16 cellular contexts compared by ENCODE assay signal in the genomic region with DNA sequence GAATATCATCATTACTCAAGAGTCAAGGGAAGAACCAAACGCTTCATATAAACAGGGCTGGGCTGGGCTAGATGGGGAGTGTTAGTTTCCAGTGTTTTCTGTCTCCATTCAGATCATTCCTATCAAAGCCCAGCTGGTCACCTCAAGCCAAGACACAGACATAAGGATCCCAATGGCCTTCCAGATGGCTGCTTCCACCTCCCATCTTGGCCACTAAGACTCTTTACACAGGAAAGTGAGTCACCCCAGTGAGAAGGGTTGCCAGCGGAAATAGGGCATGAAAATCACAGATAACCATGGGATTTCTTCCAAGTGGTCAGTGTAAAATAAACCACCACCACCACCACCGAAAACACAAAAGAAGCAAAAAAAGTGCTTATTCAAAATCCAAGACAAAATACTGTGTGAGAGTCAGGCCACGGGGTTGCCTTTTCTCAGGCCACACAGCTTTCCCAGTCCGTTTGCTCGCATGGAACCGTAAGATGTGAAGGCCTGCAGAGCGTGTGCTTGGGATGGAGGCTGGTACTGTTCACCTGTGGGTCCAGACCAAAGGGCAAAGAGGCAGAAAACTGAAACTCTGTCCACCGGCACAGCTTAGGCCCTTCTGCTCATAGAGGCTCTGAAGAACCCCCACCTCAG. TPM values are rescaled to one million over a fixed set of nuclear protein-coding genes. Genes with fewer than 3 reads are reported as not detected.
DNase-seq lines count a peak whose midpoint lies in the region; FAIRE-seq and TF ChIP-seq lines count a peak whose summit lies in the region.
"Had no signal": no experiment of that assay in that cellular context is flagged by ENCODE, and none has a peak within 500 bp of the region (broad histone marks: within the 10 kb centered on the region; RNA-seq: fewer than 3 reads in every experiment).

No MANE protein-coding gene starts in this region.

- H3K27me3 ChIP-seq in bronchial epithelial cell (ENCODE audit: control insufficient read depth, insufficient read depth, low read length): peaks cover 4% of the 10 kb centered on the region
- H3K27me3 ChIP-seq: BE2C, cardiac muscle cell had no signal

- peak; percentile 72 for FAIRE-seq in bronchial epithelial cell (lab: Jason Lieb, UNC)
- FAIRE-seq: H1 had no signal

- DNase-seq in EH (ENCODE audit: low read depth): peak; percentile 76
- peak; percentile 94 for DNase-seq in M059J (ENCODE audit: low read depth)
- DNase-seq in bronchial epithelial cell (ENCODE audit: low read depth): no peak
- peak; percentile 30 to 89 for DNase-seq in lung microvascular endothelial cell (ENCODE audit: low read depth in 2 of 2)
- DNase-seq in DMS153 treated with DMSO at 0.1 percent for 48 hours (lab: John Stamatoyannopoulos, UW; ENCODE audit: unreplicated experiment): no peak
- no peak for DNase-seq in HK-2 (ENCODE audit: unreplicated experiment)
- DNase-seq in pons (ENCODE audit: low spot score): no peak
- DNase-seq in stimulated activated CD4-positive, alpha-beta T cell treated with anti-CD3 and anti-CD28 coated beads, Interleukin-2, amount 100 ng/mL, for 24 hours: no peak
- DNase-seq: activated CD4-positive, alpha-beta T cell treated with anti-CD3 and anti-CD28 coated beads, Interleukin-2, amount 10 ng/mL, durations not matched to agents 7 days and 5 days; BE2C; DMS79 treated with DMSO at 0.1 percent for 48 hours; NCI-H1092; stimulated activated naive CD8-positive, alpha-beta T cell treated with anti-CD3 and anti-CD28 coated beads, Interleukin-15, Interleukin-2, amounts not matched to agents 100 U/mL and 50 U/mL, for 24 hours had no signal

- no peak overlapping the region for H3K4me3 ChIP-seq in bronchial epithelial cell (ENCODE audit: low read depth, low read length)
- H3K4me3 ChIP-seq: cardiac muscle cell had no signal

- no peaks in the 10 kb centered on the region for H3K36me3 ChIP-seq in bronchial epithelial cell (ENCODE audit: control insufficient read depth, insufficient read depth, low read length)
- H3K36me3 ChIP-seq: BE2C, cardiac muscle cell had no signal

- TF ChIP-seq CTCF in bronchial epithelial cell (IDR thresholded peaks at IDR 0.05; ENCODE audit: insufficient read depth, low read length, severe bottlenecking): no peak

RNA-seq across cellular contexts. Expression of a gene that starts 5.6 kb away (rescaled TPM):
- not detected in 2 replicates for total RNA-seq in M059J (2014; rRNA removed; shearing (Covaris generic))
- total RNA-seq in bronchial epithelial cell (not detected in 2 replicates), lung microvascular endothelial cell (not detected in 2 replicates)
- total RNA-seq: activated CD4-positive, alpha-beta T cell treated with anti-CD3 and anti-CD28 coated beads, Interleukin-2, amount 10 ng/mL, durations not matched to agents 7 days and 5 days; cardiac muscle cell; epithelial cell of proximal tubule; H1 had no signal

RNA-seq across cellular contexts. Expression of a gene that starts 27.1 kb away (rescaled TPM):
- not detected in 2 replicates for total RNA-seq in M059J (2014; rRNA removed; shearing (Covaris generic))
- total RNA-seq in bronchial epithelial cell (under 0.01 TPM in 1 of 2 replicates, not detected in the other), lung microvascular endothelial cell (not detected in 2 replicates)
- total RNA-seq: activated CD4-positive, alpha-beta T cell treated with anti-CD3 and anti-CD28 coated beads, Interleukin-2, amount 10 ng/mL, durations not matched to agents 7 days and 5 days; cardiac muscle cell; epithelial cell of proximal tubule; H1 had no signal

Comparison
In these comparisons a context has a peak if more than half of its experiments do, and no peak if none do; other contexts are left out.
1. DNase-seq: peak in EH (single experiment), M059J (single experiment) and lung microvascular endothelial cell (2 of 2); none in bronchial epithelial cell (single experiment), DMS153 treated with DMSO at 0.1 percent for 48 hours (single experiment), HK-2 (single experiment), pons (single experiment) and stimulated activated CD4-positive, alpha-beta T cell treated with anti-CD3 and anti-CD28 coated beads, Interleukin-2, amount 100 ng/mL, for 24 hours (0 of 2).